ENCODE assay signal across 8 cellular contexts in the genomic region with DNA sequence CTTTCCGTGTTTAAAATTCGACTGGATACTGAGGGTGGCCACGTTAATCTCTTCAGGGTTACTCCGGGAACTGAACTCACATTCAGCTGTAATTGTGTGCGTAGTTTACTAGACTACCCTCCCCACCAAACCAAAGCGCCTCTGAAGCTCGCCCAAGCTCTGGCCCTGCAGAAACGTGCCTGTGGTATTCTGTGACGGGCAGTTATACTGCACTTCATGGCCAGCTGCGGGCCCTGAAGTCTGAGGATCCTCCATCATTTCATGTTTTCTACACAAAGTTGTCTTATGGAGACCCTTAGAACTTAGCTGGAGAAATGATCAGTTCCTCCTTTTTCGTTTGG. TPM values are rescaled to one million over a fixed set of nuclear protein-coding genes. Genes with fewer than 3 reads are reported as not detected.
A peak's percentile ranks its signal among the peaks of the same experiment; 100 is the strongest.
DNase-seq lines count a peak whose midpoint lies in the region; ATAC-seq and TF ChIP-seq lines count a peak whose summit lies in the region.

No MANE protein-coding gene starts in this region.

- CTCF ChIA-PET in AG04450 (lab: Charles Lee) (interaction anchor here (0.7 to 1.4 kb wide), 3 partner anchors 11 to 194 kb away, joined by 4 to 6 read pairs (median 4); no protein-coding TSS in a partner anchor), SK-N-SH (lab: Yijun Ruan, JAX) (interaction anchor here (1.2 kb wide), 1 partner anchor 12 kb away, joined by 3 read pairs; no protein-coding TSS in a partner anchor)

- H3F3A ChIP-seq in SK-N-SH (replicated peaks; ENCODE audit: insufficient read depth): peaks cover 3% of the 10 kb centered on the region

- ATAC-seq in GM21390 (IDR thresholded peaks at IDR 0.05; ENCODE audit: unreplicated experiment) (peak; percentile 8), HG02642 (IDR thresholded peaks at IDR 0.05; ENCODE audit: poor library complexity, unreplicated experiment) (no peak)

- TF ChIP-seq RAD21 in SK-N-SH (IDR thresholded peaks at IDR 0.05; ENCODE audit: low read length): no peak

- no peaks in the 10 kb centered on the region for H3K9me2 ChIP-seq in SK-N-SH

- H3K4me1 ChIP-seq in SK-N-SH (ENCODE audit: control insufficient read depth in 1 of 2, insufficient read depth in 2 of 2, low read depth in 1 of 2, low read length in 1 of 2): peaks cover 0 to 5% of the 10 kb centered on the region in 2 experiments; a peak in 1 of 4 replicates

- POLR2A ChIA-PET in AG04450 (lab: Yijun Ruan, JAX) (interaction anchor here (0.8 to 1.6 kb wide), 4 partner anchors 51 to 194 kb away, joined by 3 to 7 read pairs (median 5); partner anchors contain the start of genes CHFR, ZNF268 and ZNF84), SK-N-SH (lab: Yijun Ruan, JAX) (interaction anchor here (1.4 to 1.5 kb wide), 2 partner anchors 31 to 194 kb away, joined by 5 to 6 read pairs; partner anchors contain the start of genes ZNF268 and ZNF605)

- peak overlapping the region; percentile 81 for H3K4me2 ChIP-seq in SK-N-SH

- TF ChIP-seq EP300 in SK-N-SH (IDR thresholded peaks at IDR 0.05; ENCODE audit: borderline replicate concordance in 1 of 2, low read depth in 1 of 2, low read length in 1 of 2): no peak

- no peak for DNase-seq in AG04450 (ENCODE audit: low read depth, low spot score)
- no peak for DNase-seq in SK-N-SH
- peak; percentile 5 for DNase-seq in fibroblast of peridontal ligament (ENCODE audit: extremely low read depth)
- DNase-seq in retinal pigment epithelial cell (ENCODE audit: low read depth): no peak
- DNase-seq in CD1c-positive myeloid dendritic cell (ENCODE audit: extremely low spot score): no peak
- DNase-seq in activated CD4-positive, CD25-positive, alpha-beta regulatory T cell (lab: John Stamatoyannopoulos, UW): no peak

- no peak for TF ChIP-seq CTCF in AG04450 (IDR thresholded peaks at IDR 0.05; ENCODE audit: low read depth, low read length)
- TF ChIP-seq CTCF in SK-N-SH (IDR thresholded peaks at IDR 0.05): no peak
- no peak for TF ChIP-seq CTCF in retinal pigment epithelial cell (conservative IDR thresholded peaks at IDR 0.05; ENCODE audit: low read depth, low read length)

- H3K9me3 ChIP-seq in AG04450 (ENCODE audit: control insufficient read depth, insufficient read depth, low read length): peaks cover 32% of the 10 kb centered on the region
- peaks cover 13% of the 10 kb centered on the region for H3K9me3 ChIP-seq in SK-N-SH

- H3K27ac ChIP-seq in AG04450 (ENCODE audit: low read depth, low read length) (peak overlapping the region; percentile 72), SK-N-SH (ENCODE audit: low read depth in 2 of 2, low read length in 1 of 2) (peak overlapping the region; percentile 66 to 75; a peak in 3 of 4 replicates)

- peaks cover 2 to 31% of the 10 kb centered on the region in 2 experiments for H3K36me3 ChIP-seq in SK-N-SH (replicated peaks in 1 of 2; ENCODE audit: control insufficient read depth in 1 of 2, insufficient read depth in 2 of 2, low read length in 1 of 2)

- peak overlapping the region; percentile 71 for H3K9ac ChIP-seq in SK-N-SH

- peaks cover 57% of the 10 kb centered on the region for H3K79me2 ChIP-seq in SK-N-SH (ENCODE audit: insufficient read depth)

- no peaks in the 10 kb centered on the region for H3K27me3 ChIP-seq in AG04450 (ENCODE audit: control insufficient read depth, insufficient read depth, low read length)
- no peaks in the 10 kb centered on the region for H3K27me3 ChIP-seq in SK-N-SH (ENCODE audit: insufficient read depth)

- WGBS in SK-N-SH (ENCODE audit: low lambda C conversion rate): 5% methylated on average over 11 of the region's 11 CpGs

- H2AFZ ChIP-seq in SK-N-SH (ENCODE audit: low read depth): peak overlapping the region; percentile 100; the same call in 1 of the 2 replicates

- no peaks in the 10 kb centered on the region for H4K20me1 ChIP-seq in SK-N-SH (ENCODE audit: insufficient read depth)

- H3K4me3 ChIP-seq in AG04450 (ENCODE audit: low read depth, low read length): peak overlapping the region; percentile 99
- H3K4me3 ChIP-seq in SK-N-SH (ENCODE audit: low read depth in 2 of 2, low read length in 1 of 2): peak overlapping the region; percentile 91 to 98
- peak overlapping the region; percentile 97 for H3K4me3 ChIP-seq in retinal pigment epithelial cell (ENCODE audit: low read length)

TF ChIP-seq in SK-N-SH, 30 proteins besides CTCF, POLR2A, EP300 and RAD21:
- TF ChIP-seq NRF1 (IDR thresholded peaks at IDR 0.05; ENCODE audit: low read depth, low read length) (no peak), PBX3 (IDR thresholded peaks at IDR 0.05) (no peak), ELF1 (IDR thresholded peaks at IDR 0.05) (no peak), POLR2AphosphoS5 (IDR thresholded peaks at IDR 0.05; ENCODE audit: low read depth, low read length) (no peak), NFIC (IDR thresholded peaks at IDR 0.05; ENCODE audit: borderline replicate concordance) (no peak), CHD2 (IDR thresholded peaks at IDR 0.05; ENCODE audit: low read length, partially characterized antibody) (no peak), MEF2A (IDR thresholded peaks at IDR 0.05; ENCODE audit: borderline replicate concordance, low read depth) (no peak), FOXJ3 (CRISPR knock-in tag; IDR thresholded peaks at IDR 0.05) (no peak), RFX5 (IDR thresholded peaks at IDR 0.05; ENCODE audit: low read length) (no peak), SIN3A (IDR thresholded peaks at IDR 0.05; ENCODE audit: borderline replicate concordance, low read depth, low read length) (no peak), JUND (IDR thresholded peaks at IDR 0.05) (no peak), TAF1 (IDR thresholded peaks at IDR 0.05; ENCODE audit: borderline replicate concordance, low read depth, low read length) (no peak), ZBTB33 (IDR thresholded peaks at IDR 0.05; ENCODE audit: borderline replicate concordance, low read depth) (no peak)
- TF ChIP-seq, protein P1, sequence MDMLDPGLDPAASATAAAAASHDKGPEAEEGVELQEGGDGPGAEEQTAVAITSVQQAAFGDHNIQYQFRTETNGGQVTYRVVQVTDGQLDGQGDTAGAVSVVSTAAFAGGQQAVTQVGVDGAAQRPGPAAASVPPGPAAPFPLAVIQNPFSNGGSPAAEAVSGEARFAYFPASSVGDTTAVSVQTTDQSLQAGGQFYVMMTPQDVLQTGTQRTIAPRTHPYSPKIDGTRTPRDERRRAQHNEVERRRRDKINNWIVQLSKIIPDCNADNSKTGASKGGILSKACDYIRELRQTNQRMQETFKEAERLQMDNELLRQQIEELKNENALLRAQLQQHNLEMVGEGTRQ (IDR thresholded peaks at IDR 0.05; ENCODE audit: borderline replicate concordance, low read depth, low read length): no peak

RNA-seq across cellular contexts. Expression of gene ZNF26, which starts 0.7 kb away (rescaled TPM):
- polyA plus RNA-seq in AG04450 (2011; rRNA removed): 4.5 and 4.7 TPM in 2 replicates
- polyA minus RNA-seq in AG04450 (2011; rRNA and poly(A)+ RNA removed): 3.0 and 3.7 TPM in 2 replicates
- 7.3 and 9.4 TPM in 2 replicates for polyA plus RNA-seq in SK-N-SH (2012; rRNA removed)
- 4.4 and 5.8 TPM in 2 replicates for polyA plus RNA-seq in SK-N-SH (2012; cell fraction: cytosol; rRNA removed)
- 25.9 and 26.9 TPM in 2 replicates for polyA plus RNA-seq in SK-N-SH (2012; cell fraction: nucleus; rRNA removed)

RNA-seq across cellular contexts. Expression of gene ZNF605, which starts 30.7 kb away (rescaled TPM):
- 8.7 and 13.6 TPM in 2 replicates for polyA plus RNA-seq in AG04450 (2011; rRNA removed)
- 6.9 and 7.9 TPM in 2 replicates for polyA minus RNA-seq in AG04450 (2011; rRNA and poly(A)+ RNA removed)
- polyA plus RNA-seq in SK-N-SH (2012; rRNA removed): 4.0 and 6.9 TPM in 2 replicates
- 2.6 and 2.9 TPM in 2 replicates for polyA plus RNA-seq in SK-N-SH (2012; cell fraction: cytosol; rRNA removed)
- polyA plus RNA-seq in SK-N-SH (2012; cell fraction: nucleus; rRNA removed): 10.6 and 23.4 TPM in 2 replicates

RNA-seq across cellular contexts. Expression of gene ZNF84, which starts 50.5 kb away (rescaled TPM):
- polyA plus RNA-seq in AG04450 (2011; rRNA removed) (24.0 and 29.9 TPM in 2 replicates), SK-N-SH (2012; rRNA removed) (12.2 and 20.2 TPM in 2 replicates)
- polyA minus RNA-seq in AG04450 (2011; rRNA and poly(A)+ RNA removed): 25.3 and 33.4 TPM in 2 replicates
- 10.9 and 11.7 TPM in 2 replicates for polyA plus RNA-seq in SK-N-SH (2012; cell fraction: cytosol; rRNA removed)
- 30.3 and 59.1 TPM in 2 replicates for polyA plus RNA-seq in SK-N-SH (2012; cell fraction: nucleus; rRNA removed)
